8 cellular contexts compared by ENCODE assay signal in genomic region chr17:57085448-57086068, GRCh38. TPM values are rescaled to one million over a fixed set of nuclear protein-coding genes. Genes with fewer than 3 reads are reported as not detected.
DNase-seq lines count a peak whose midpoint lies in the region; ATAC-seq and TF ChIP-seq lines count a peak whose summit lies in the region.

No MANE protein-coding gene starts in this region.

- peak; percentile 53 for TF ChIP-seq CTCF in GM10248 (IDR thresholded peaks at IDR 0.05; ENCODE audit: control extremely low read depth, extremely low read depth, low read depth, missing control alignments)
- peak in 1 of 2 experiments; percentile 41 for TF ChIP-seq CTCF in brain (conservative IDR thresholded peaks at IDR 0.05)
- TF ChIP-seq CTCF in smooth muscle cell (IDR thresholded peaks at IDR 0.05; ENCODE audit: borderline replicate concordance, insufficient read depth, poor library complexity, severe bottlenecking), result peak; percentile 13

- H3F3A ChIP-seq in smooth muscle cell (ENCODE audit: low read depth), result peaks cover 4% of the 10 kb centered on the region

- H3K4me3 ChIP-seq in smooth muscle cell, result peak overlapping the region; percentile 98

- H3K27ac ChIP-seq in KOPT-K1 (ENCODE audit: low read depth, low read length, poor library complexity, severe bottlenecking), result peak overlapping the region; percentile 88
- no peak overlapping the region for H3K27ac ChIP-seq in smooth muscle cell (ENCODE audit: low read depth)

- DNase-seq in GM10248 (ENCODE audit: extremely low spot score) (peak; percentile 73), T-helper 2 cell (peak; percentile 32 to 70 (median 55)), iPS-NIHi11 (ENCODE audit: low spot score) (peak; percentile 80), smooth muscle cell (lab: John Stamatoyannopoulos, UW; ENCODE audit: unreplicated experiment) (peak; percentile 58), superior temporal gyrus (ENCODE audit: extremely low spot score) (no peak)

- no peaks in the 10 kb centered on the region for H3K36me3 Mint-ChIP-seq in brain

- H3K36me3 ChIP-seq in KOPT-K1 (ENCODE audit: insufficient read depth, low read length), result peaks cover 13% of the 10 kb centered on the region; the same call in 1 of the 2 replicates
- no peaks in the 10 kb centered on the region for H3K36me3 ChIP-seq in smooth muscle cell (ENCODE audit: low read depth)

- peak overlapping the region; percentile 98 for H3K4me2 ChIP-seq in smooth muscle cell

- CTCF ChIA-PET in GM10248 (lab: Yijun Ruan, JAX), result interaction anchor here (1.2 to 2.0 kb wide), 9 partner anchors 12 to 813 kb away, joined by 3 to 8 read pairs (median 4); no protein-coding TSS in a partner anchor

- peaks cover 0 to 4% (median 0%) of the 10 kb centered on the region in 5 experiments for H3K9me3 Mint-ChIP-seq in brain

- H3K9me3 ChIP-seq in KOPT-K1 (ENCODE audit: insufficient read depth, low read length, poor library complexity, severe bottlenecking) (no peaks in the 10 kb centered on the region), smooth muscle cell (replicated peaks; ENCODE audit: low read depth) (no peaks in the 10 kb centered on the region)

- H3K27ac Mint-ChIP-seq in brain, result peak overlapping the region in 1 of 5 experiments; percentile 51

- H4K20me1 ChIP-seq in smooth muscle cell (ENCODE audit: low read depth), result peaks cover 16% of the 10 kb centered on the region

- peak overlapping the region; percentile 23 for H3K9ac ChIP-seq in smooth muscle cell (ENCODE audit: low read depth)

- 1% methylated on average over 49 of the region's 75 CpGs for WGBS in smooth muscle cell (ENCODE audit: low lambda C conversion rate)

- peaks cover 16% of the 10 kb centered on the region for H3K27me3 Mint-ChIP-seq in brain

- peaks cover 4% of the 10 kb centered on the region for H3K4me1 ChIP-seq in smooth muscle cell (ENCODE audit: low read depth)

- H3K4me3 Mint-ChIP-seq in brain, result peak overlapping the region; percentile 84 to 93 (median 86)

- peaks cover 62% of the 10 kb centered on the region for H3K4me1 Mint-ChIP-seq in brain

- peak; percentile 27 for ATAC-seq in GM21786 (IDR thresholded peaks at IDR 0.05; ENCODE audit: unreplicated experiment)

- no peaks in the 10 kb centered on the region for H3K27me3 ChIP-seq in smooth muscle cell (ENCODE audit: low read depth)

- POLR2A ChIA-PET in GM10248 (lab: Yijun Ruan, JAX), result no interaction called here

- no peaks in the 10 kb centered on the region for H3K79me2 ChIP-seq in smooth muscle cell (ENCODE audit: low read depth)

- H2AFZ ChIP-seq in smooth muscle cell (ENCODE audit: low read depth), result peak overlapping the region; percentile 68

RNA-seq across cellular contexts. Expression of gene AKAP1, which starts 0.5 kb away (rescaled TPM):
- 49.3 TPM for polyA plus RNA-seq in brain (ENCODE audit: insufficient read depth, low read depth, low replicate concordance)
- 3.6 and 6.2 TPM in 2 replicates for total RNA-seq in smooth muscle cell
- 5.8 and 8.4 TPM in 2 replicates for polyA plus RNA-seq in smooth muscle cell
